1 cellular context compared by ENCODE assay signal in the genomic region with DNA sequence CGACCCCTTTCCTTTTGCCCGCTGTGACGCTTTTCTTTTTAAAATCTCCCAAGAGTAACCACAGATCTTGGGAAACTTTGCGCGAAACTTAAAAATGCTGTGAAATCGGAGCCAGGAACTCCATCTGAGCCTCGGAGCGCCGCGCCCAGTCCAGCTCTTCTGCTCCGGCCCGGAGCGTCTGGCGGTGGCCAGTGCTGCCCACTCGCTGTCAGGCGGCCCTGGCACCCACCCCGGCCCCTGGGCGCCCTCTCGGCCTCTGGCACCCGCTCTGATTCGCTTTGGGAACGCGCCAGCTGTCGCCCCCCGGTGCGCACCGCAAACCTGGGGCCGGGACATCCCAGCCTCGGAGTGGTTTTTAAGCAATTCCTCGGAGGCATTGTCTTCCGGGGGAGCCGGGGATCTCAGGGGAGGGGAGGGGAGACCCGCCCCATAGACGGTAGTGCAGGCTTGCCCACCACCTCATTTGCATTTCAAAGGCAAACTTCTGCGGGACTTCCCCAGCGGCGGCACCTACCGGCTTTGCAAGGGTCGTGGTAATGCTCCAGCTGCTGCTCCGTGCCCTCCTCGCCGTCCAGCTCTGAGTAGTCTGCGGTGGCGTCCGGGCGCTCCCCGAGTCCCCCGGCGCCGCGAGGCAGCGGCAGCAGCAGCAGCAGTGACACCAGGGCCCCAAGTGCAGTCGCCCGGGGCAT.
TF ChIP-seq lines count a peak whose summit lies in the region.

No MANE protein-coding gene starts in this region.

TF ChIP-seq in K562, 482 proteins besides CTCF, POLR2A, EP300 and RAD21:
- no peak for TF ChIP-seq ZNF165 (CRISPR knock-in tag; IDR thresholded peaks at IDR 0.05; ENCODE audit: borderline replicate concordance)
- TF ChIP-seq PCBP1 (IDR thresholded peaks at IDR 0.05; ENCODE audit: low read depth, low read length, poor library complexity, severe bottlenecking): peak; percentile 18
- no peak for TF ChIP-seq ZNF445 (CRISPR knock-in tag; IDR thresholded peaks at IDR 0.05; ENCODE audit: low read depth)
- TF ChIP-seq ESRRA (IDR thresholded peaks at IDR 0.05; ENCODE audit: borderline replicate concordance, low read depth): no peak
- no peak for TF ChIP-seq SETDB1 (IDR thresholded peaks at IDR 0.05; ENCODE audit: low read length)
- TF ChIP-seq, protein P1, sequence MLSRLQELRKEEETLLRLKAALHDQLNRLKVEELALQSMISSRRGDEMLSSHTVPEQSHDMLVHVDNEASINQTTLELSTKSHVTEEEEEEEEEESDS (CRISPR knock-in tag; IDR thresholded peaks at IDR 0.05): no peak
- no peak for TF ChIP-seq RBM14 (IDR thresholded peaks at IDR 0.05; ENCODE audit: borderline replicate concordance, insufficient read depth, low read depth, low read length)
- TF ChIP-seq POLR2G (IDR thresholded peaks at IDR 0.05; ENCODE audit: low read depth, low read length): 0 out of 2 replicates have a peak, but pooled peaks have one; percentile 31
TF ChIP-seq in K562: peak in this region for 2.
